ENCODE assay signal across 24 cellular contexts in the genomic region with DNA sequence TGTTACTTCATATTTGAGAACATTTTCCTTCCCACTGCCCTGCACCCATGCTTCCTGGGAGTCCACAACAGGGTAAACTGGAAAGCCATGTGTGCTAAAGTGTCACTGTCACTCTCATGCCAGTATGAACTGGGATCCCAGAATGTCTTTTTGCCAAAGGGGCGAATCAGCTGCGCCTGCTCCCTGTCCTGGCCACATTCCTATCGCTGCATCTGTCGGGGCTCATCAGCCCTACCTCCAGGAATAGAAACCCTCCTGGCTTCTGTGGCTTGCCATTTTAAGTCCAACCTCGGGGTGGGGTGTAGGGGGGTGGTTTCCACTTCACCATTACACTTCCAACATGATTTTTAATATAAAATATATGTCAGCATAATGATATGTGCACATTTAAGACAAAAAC. TPM values are rescaled to one million over a fixed set of nuclear protein-coding genes. Genes with fewer than 3 reads are reported as not detected.
DNase-seq lines count a peak whose midpoint lies in the region; ATAC-seq and TF ChIP-seq lines count a peak whose summit lies in the region.
"Had no signal": no experiment of that assay in that cellular context is flagged by ENCODE, and none has a peak within 500 bp of the region (broad histone marks: within the 10 kb centered on the region; RNA-seq: fewer than 3 reads in every experiment).

No MANE protein-coding gene starts in this region.

- H3K27me3 ChIP-seq in cardiac muscle cell (no peaks in the 10 kb centered on the region), trophoblast cell (ENCODE audit: insufficient read depth, low read length) (no peaks in the 10 kb centered on the region)
- H3K27me3 ChIP-seq: MG63 had no signal

- peak overlapping the region; percentile 30 for H3K9ac ChIP-seq in trophoblast cell (ENCODE audit: low read length)
- H3K9ac ChIP-seq: SK-N-SH had no signal

- WGBS in trophoblast cell (ENCODE audit: extremely low coverage, insufficient coverage, insufficient read length), result no CpG with 5 or more reads among the region's 5 CpGs

- no peak overlapping the region for H4K91ac ChIP-seq in trophoblast cell (ENCODE audit: low read depth, low read length)

- H3K14ac ChIP-seq in trophoblast cell (ENCODE audit: low read length), result no peak overlapping the region

- H3K4me3 ChIP-seq in cardiac muscle cell, result peak overlapping the region; percentile 39
- no peak overlapping the region for H3K4me3 ChIP-seq in trophoblast cell (ENCODE audit: low read depth, low read length)
- H3K4me3 ChIP-seq: K562, MG63 had no signal

- no peak overlapping the region for H3K4ac ChIP-seq in trophoblast cell (ENCODE audit: low read depth, low read length)

- no peak overlapping the region for H3K4me2 ChIP-seq in trophoblast cell (ENCODE audit: low read length)
- H3K4me2 ChIP-seq: SK-N-SH had no signal

- H3K18ac ChIP-seq in trophoblast cell (ENCODE audit: low read length), result no peak overlapping the region

- H4K12ac ChIP-seq in trophoblast cell (ENCODE audit: low read depth, low read length), result no peak overlapping the region

- H2AFZ ChIP-seq in trophoblast cell (ENCODE audit: insufficient read depth, low read length, poor library complexity), result no peak overlapping the region

- intact Hi-C loops in left ventricle myocardium superior (cut with micrococcal nuclease), result no loop called here

- peak overlapping the region; percentile 87 for H3K27ac ChIP-seq in cardiac muscle cell
- H3K27ac ChIP-seq in trophoblast cell (ENCODE audit: low read depth, low read length), result no peak overlapping the region
- H3K27ac ChIP-seq: C4-2B, RWPE1 had no signal

- no peak overlapping the region for H4K8ac ChIP-seq in trophoblast cell (ENCODE audit: low read depth, low read length)

- H3K36me3 ChIP-seq in cardiac muscle cell, result no peaks in the 10 kb centered on the region
- no peaks in the 10 kb centered on the region for H3K36me3 ChIP-seq in trophoblast cell (ENCODE audit: control insufficient read depth in 1 of 2, insufficient read depth in 2 of 2, low read length in 2 of 2)
- H3K36me3 ChIP-seq: MG63 had no signal

- no peaks in the 10 kb centered on the region for H3K79me2 ChIP-seq in trophoblast cell (ENCODE audit: control insufficient read depth, insufficient read depth, low read length, poor library complexity)

- no peaks in the 10 kb centered on the region for H3K79me1 ChIP-seq in trophoblast cell (ENCODE audit: low read length)

- H3K23ac ChIP-seq in trophoblast cell (ENCODE audit: low read length), result peak overlapping the region; percentile 58

- ATAC-seq in left ventricle myocardium superior (peak; percentile 86), GM21526 (IDR thresholded peaks at IDR 0.05; ENCODE audit: low FRiP score, unreplicated experiment) (no peak)
- ATAC-seq: CD8-positive, alpha-beta T cell; K562; Panc1 had no signal

- no peak overlapping the region for H2BK12ac ChIP-seq in trophoblast cell (ENCODE audit: low read length)

- H3K4me1 ChIP-seq in cardiac muscle cell (ENCODE audit: low read depth) (peaks cover 19% of the 10 kb centered on the region), trophoblast cell (ENCODE audit: control insufficient read depth in 1 of 2, insufficient read depth in 2 of 2, low read length in 2 of 2) (no peaks in the 10 kb centered on the region)

- DNase-seq in cardiac muscle cell (ENCODE audit: low read depth in 1 of 2, low spot score in 1 of 2) (peak in 1 of 2 donors; percentile 63), left ventricle myocardium superior (peak; percentile 72), trophoblast cell (no peak), NCI-H2196 (lab: John Stamatoyannopoulos, UW; ENCODE audit: unreplicated experiment) (no peak), COLO829 (ENCODE audit: low spot score) (no peak), NCI-H345 (lab: John Stamatoyannopoulos, UW) (no peak)
- DNase-seq: CD8-positive, alpha-beta T cell; DND-41; H7; MG63; NCI-H1105 treated with DMSO at 0.1 percent for 48 hours; NCI-H1694; NCI-H2029 treated with DMSO at 0.1 percent for 48 hours; NCI-H2227 treated with DMSO at 0.1 percent for 48 hours; NCI-H510A; NCI-H69; SIG-M5; SK-N-SH had no signal

- H2AK5ac ChIP-seq in trophoblast cell (ENCODE audit: low read length), result no peak overlapping the region

- no peak for TF ChIP-seq CTCF in cardiac muscle cell (IDR thresholded peaks at IDR 0.05; ENCODE audit: low read depth, low read length)

- H3K9me3 ChIP-seq in cardiac muscle cell (ENCODE audit: low read depth) (no peaks in the 10 kb centered on the region), trophoblast cell (ENCODE audit: insufficient read depth, low read depth, low read length) (no peaks in the 10 kb centered on the region)
- H3K9me3 ChIP-seq: MG63, SK-N-SH had no signal

- no peak overlapping the region for H2BK120ac ChIP-seq in trophoblast cell (ENCODE audit: insufficient read depth, low read length, poor library complexity)

- no peak overlapping the region for H2BK5ac ChIP-seq in trophoblast cell (ENCODE audit: low read depth, low read length, poor library complexity)

RNA-seq across cellular contexts. Expression of a gene that starts 0.9 kb away (rescaled TPM):
- total RNA-seq in cardiac muscle cell (37.7 and 39.0 TPM in 2 replicates), left ventricle myocardium superior (328 TPM)
- polyA plus RNA-seq in cardiac muscle cell, result 11.2 and 12.1 TPM in 2 replicates
- polyA plus RNA-seq in trophoblast cell (2013), result 0.55 and 0.58 TPM in 2 replicates
- total RNA-seq: K562, OCI-LY7 had no signal
- polyA plus RNA-seq: K562, SK-N-SH had no signal
